19 cellular contexts compared by ENCODE assay signal in genomic region chr7:36075561-36075960, GRCh38.
"Had no signal": no experiment of that assay in that cellular context is flagged by ENCODE, and none has a peak within 500 bp of the region (broad histone marks: within the 10 kb centered on the region; RNA-seq: fewer than 3 reads in every experiment).

No MANE protein-coding gene starts in this region.

- H3K4me1 ChIP-seq: pancreas had no signal

- H3K9me3 ChIP-seq: pancreas, tibial nerve had no signal

- H3K27me3 ChIP-seq: pancreas, tibial nerve had no signal

- H3K9me3 Mint-ChIP-seq: activated B cell treated with CpG ODN at 0.5 μM for 24 hours; activated CD4-positive, alpha-beta T cell treated with anti-CD3 and anti-CD28 coated beads, Interleukin-2, amount 10 ng/mL, durations not matched to agents 24 days and 14 days; activated naive CD4-positive, alpha-beta T cell treated with anti-CD3 and anti-CD28 coated beads, Interleukin-2, amount 50 U/mL, for 24 hours; immature natural killer cell had no signal

- H3K27ac Mint-ChIP-seq: activated B cell treated with CpG ODN at 0.5 μM for 24 hours; activated CD4-positive, alpha-beta T cell treated with anti-CD3 and anti-CD28 coated beads, Interleukin-2, amount 10 ng/mL, durations not matched to agents 24 days and 14 days; activated CD8-positive, alpha-beta T cell treated with anti-CD3 and anti-CD28 coated beads, Interleukin-2, amount 10 ng/mL, durations not matched to agents 7 days and 5 days; activated naive CD4-positive, alpha-beta T cell treated with anti-CD3 and anti-CD28 coated beads, Interleukin-2, amount 50 U/mL, for 24 hours; immature natural killer cell; stimulated activated naive B cell treated with anti-CD40 and anti-IgM and Interleukin-4, amounts not matched to agents 10 μg/mL and 1 μg/mL and 100 μg/mL, for 72 hours had no signal

- H3K4me3 Mint-ChIP-seq: activated B cell treated with CpG ODN at 0.5 μM for 24 hours; activated CD4-positive, alpha-beta T cell treated with anti-CD3 and anti-CD28 coated beads, Interleukin-2, amount 10 ng/mL, durations not matched to agents 24 days and 14 days; activated CD8-positive, alpha-beta T cell treated with anti-CD3 and anti-CD28 coated beads, Interleukin-2, amount 10 ng/mL, durations not matched to agents 7 days and 5 days; activated naive CD4-positive, alpha-beta T cell treated with anti-CD3 and anti-CD28 coated beads, Interleukin-2, amount 50 U/mL, for 24 hours; immature natural killer cell; stimulated activated naive B cell treated with anti-CD40 and anti-IgM and Interleukin-4, amounts not matched to agents 10 μg/mL and 1 μg/mL and 100 μg/mL, for 72 hours had no signal

- H3K36me3 ChIP-seq: pancreas, tibial nerve had no signal

- DNase-seq: activated B cell treated with CpG ODN at 0.5 μM for 24 hours; activated CD4-positive, alpha-beta T cell treated with anti-CD3 and anti-CD28 coated beads, Interleukin-2, amount 10 ng/mL, durations not matched to agents 24 days and 14 days; activated CD8-positive, alpha-beta memory T cell treated with anti-CD3 and anti-CD28 coated beads, Interleukin-2, amount 50 U/mL, for 4 hours; activated CD8-positive, alpha-beta T cell treated with anti-CD3 and anti-CD28 coated beads, Interleukin-2, amount 10 ng/mL, durations not matched to agents 7 days and 5 days; activated effector memory CD4-positive, alpha-beta T cell treated with anti-CD3 and anti-CD28 coated beads, Interleukin-2, amount 50 U/mL, for 16 hours; activated T-cell treated with anti-CD3 and anti-CD28 coated beads, Interleukin-2, amount 50 U/mL, for 48 hours; central memory CD4-positive, alpha-beta T cell; cortex of kidney; effector CD8-positive, alpha-beta T cell; foreskin melanocyte; immature natural killer cell; pancreas; stimulated activated CD4-positive, alpha-beta T cell treated with anti-CD3 and anti-CD28 coated beads, Interleukin-2, amount 100 ng/mL, for 48 hours; stimulated activated naive B cell treated with anti-CD40 and anti-IgM and Interleukin-4, amounts not matched to agents 10 μg/mL and 1 μg/mL and 100 μg/mL, for 72 hours; substantia nigra; T-helper 2 cell had no signal

- H3K27ac ChIP-seq: pancreas, tibial nerve had no signal

- H3K4me3 ChIP-seq: pancreas, tibial nerve had no signal

- ATAC-seq: activated CD8-positive, alpha-beta T cell treated with anti-CD3 and anti-CD28 coated beads, Interleukin-2, amount 10 ng/mL, durations not matched to agents 7 days and 5 days; stimulated activated naive B cell treated with anti-CD40 and anti-IgM and Interleukin-4, amounts not matched to agents 10 μg/mL and 1 μg/mL and 100 μg/mL, for 72 hours had no signal

- H3K4me1 Mint-ChIP-seq: activated B cell treated with CpG ODN at 0.5 μM for 24 hours; activated CD4-positive, alpha-beta T cell treated with anti-CD3 and anti-CD28 coated beads, Interleukin-2, amount 10 ng/mL, durations not matched to agents 24 days and 14 days; activated naive CD4-positive, alpha-beta T cell treated with anti-CD3 and anti-CD28 coated beads, Interleukin-2, amount 50 U/mL, for 24 hours; immature natural killer cell; stimulated activated naive B cell treated with anti-CD40 and anti-IgM and Interleukin-4, amounts not matched to agents 10 μg/mL and 1 μg/mL and 100 μg/mL, for 72 hours had no signal

- H3K36me3 Mint-ChIP-seq: activated naive CD4-positive, alpha-beta T cell treated with anti-CD3 and anti-CD28 coated beads, Interleukin-2, amount 50 U/mL, for 24 hours; immature natural killer cell; stimulated activated naive B cell treated with anti-CD40 and anti-IgM and Interleukin-4, amounts not matched to agents 10 μg/mL and 1 μg/mL and 100 μg/mL, for 72 hours had no signal

- FAIRE-seq: pancreas, TTC549 had no signal
